ENCODE assay signal across 22 cellular contexts in genomic region chr13:112831196-112831595, GRCh38.
"Had no signal": no experiment of that assay in that cellular context is flagged by ENCODE, and none has a peak within 500 bp of the region (broad histone marks: within the 10 kb centered on the region; RNA-seq: fewer than 3 reads in every experiment).

No MANE protein-coding gene starts in this region.

- H3K4me1 ChIP-seq: SJSA1 had no signal

- H3K4me1 Mint-ChIP-seq: IgD-negative memory B cell had no signal

- H3K4me2 ChIP-seq: KMS-11 had no signal

- H3K9me3 ChIP-seq: SJSA1 had no signal

- H3K27ac ChIP-seq: HL-60, KMS-11, SJSA1, SK-N-MC had no signal

- ATAC-seq: K562, Right ventricle myocardium inferior had no signal

- H3K27ac Mint-ChIP-seq: IgD-negative memory B cell had no signal

- H3K27me3 Mint-ChIP-seq: IgD-negative memory B cell had no signal

- H3K4me3 Mint-ChIP-seq: IgD-negative memory B cell had no signal

- H3K4me3 ChIP-seq: K562, SJSA1, SK-N-MC had no signal

- H3K36me3 ChIP-seq: SJSA1 had no signal

- H3K27me3 ChIP-seq: SJSA1 had no signal

- H3K9me3 Mint-ChIP-seq: IgD-negative memory B cell had no signal

- DNase-seq: Kasumi-1, MM.1S, NCI-H1092 treated with DMSO at 0.1 percent for 48 hours, NCI-H1436, NCI-H187, NCI-H2029, NCI-H2081 treated with DMSO at 0.1 percent for 48 hours, NCI-H2171, NCI-H226, NCI-H446, NCI-H510A, NCI-H524 treated with DMSO at 0.1 percent for 48 hours, NCI-H69, NCI-H774, SIG-M5 had no signal
